Comparison of ENCODE assay signal across 8 cellular contexts in the genomic region with DNA sequence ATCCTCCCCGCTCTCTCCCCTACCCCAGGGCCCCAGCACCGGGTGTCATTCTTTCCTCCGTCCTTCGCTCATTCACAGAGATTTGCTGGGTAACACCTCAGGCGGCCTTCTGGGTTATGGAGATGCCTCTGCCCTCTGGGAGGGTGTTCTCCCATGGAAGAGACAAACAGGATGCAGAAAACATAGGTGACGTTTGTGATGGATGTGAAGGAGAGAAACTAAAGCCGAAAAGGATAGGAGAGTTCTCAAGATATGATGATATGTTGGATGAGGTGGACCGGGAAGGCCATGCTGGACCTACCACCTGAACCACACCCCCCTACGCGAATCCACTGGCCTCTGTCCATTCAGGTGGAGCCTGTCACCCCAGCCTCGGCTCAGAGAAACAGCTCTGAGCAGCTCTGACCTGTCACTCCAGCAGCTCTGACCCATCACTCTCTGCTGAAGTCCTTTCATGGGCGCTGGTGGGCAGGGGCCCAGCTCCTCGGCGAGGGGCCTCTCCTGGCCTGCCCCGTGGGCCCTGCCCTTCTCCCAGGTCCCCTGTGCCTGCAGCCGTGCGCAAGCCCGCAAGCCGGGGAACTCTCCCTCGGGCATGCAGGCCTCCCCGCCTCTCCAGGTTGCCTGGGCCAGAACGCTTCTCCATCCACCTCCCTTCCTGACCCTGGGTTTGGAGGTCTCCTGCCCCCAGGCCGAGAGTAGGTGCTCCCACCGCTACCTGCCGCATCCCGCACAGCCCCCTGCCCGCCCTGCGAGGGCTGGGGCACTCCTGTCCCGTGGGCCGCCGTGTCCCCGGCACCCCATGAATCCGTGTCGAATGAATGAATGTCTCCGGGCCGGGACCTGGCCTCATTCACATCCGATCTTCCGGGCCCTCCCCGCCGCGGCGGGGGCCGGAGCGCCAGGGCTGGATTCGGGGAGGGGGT. TPM values are rescaled to one million over a fixed set of nuclear protein-coding genes. Genes with fewer than 3 reads are reported as not detected.
DNase-seq lines count a peak whose midpoint lies in the region; ATAC-seq and TF ChIP-seq lines count a peak whose summit lies in the region.

No MANE protein-coding gene starts in this region.

- no peaks in the 10 kb centered on the region for H3K36me3 Mint-ChIP-seq in stimulated activated naive CD8-positive, alpha-beta T cell treated with anti-CD3 and anti-CD28 coated beads, Interleukin-15, Interleukin-2, amounts not matched to agents 100 ng/mL and 50 ng/mL, for 24 hours (ENCODE audit: low read depth)

- H3K4me3 ChIP-seq in mucosa of descending colon: no peak overlapping the region

- peaks cover 12% of the 10 kb centered on the region for H3K4me1 Mint-ChIP-seq in stimulated activated naive CD8-positive, alpha-beta T cell treated with anti-CD3 and anti-CD28 coated beads, Interleukin-15, Interleukin-2, amounts not matched to agents 100 ng/mL and 50 ng/mL, for 24 hours (ENCODE audit: low read depth)

- peak overlapping the region; percentile 61 for H3K27ac Mint-ChIP-seq in stimulated activated naive CD8-positive, alpha-beta T cell treated with anti-CD3 and anti-CD28 coated beads, Interleukin-15, Interleukin-2, amounts not matched to agents 100 ng/mL and 50 ng/mL, for 24 hours

- H3K27me3 Mint-ChIP-seq in stimulated activated naive CD8-positive, alpha-beta T cell treated with anti-CD3 and anti-CD28 coated beads, Interleukin-15, Interleukin-2, amounts not matched to agents 100 ng/mL and 50 ng/mL, for 24 hours: peaks cover 16% of the 10 kb centered on the region

- DNase-seq in stimulated activated naive CD8-positive, alpha-beta T cell treated with anti-CD3 and anti-CD28 coated beads, Interleukin-15, Interleukin-2, amounts not matched to agents 100 U/mL and 50 U/mL, for 24 hours: no peak
- DNase-seq in mucosa of descending colon: peak in 1 of 3 donors; percentile 37
- no peak for DNase-seq in GM19238 (ENCODE audit: insufficient read length, low spot score)
- no peak for DNase-seq in DMS153 treated with DMSO at 0.1 percent for 48 hours (lab: John Stamatoyannopoulos, UW; ENCODE audit: unreplicated experiment)

- intact Hi-C loops in mucosa of descending colon (cut with DNase I, micrococcal nuclease): loop anchor here in 1 of 2 donors (10.0 kb wide), 1 partner anchor 57 kb away; no protein-coding TSS in a partner anchor

- no peaks in the 10 kb centered on the region for H3K36me3 ChIP-seq in mucosa of descending colon (ENCODE audit: low read depth)

- H3K9me3 ChIP-seq in mucosa of descending colon: no peaks in the 10 kb centered on the region

- no peaks in the 10 kb centered on the region for H3K9me3 Mint-ChIP-seq in stimulated activated naive CD8-positive, alpha-beta T cell treated with anti-CD3 and anti-CD28 coated beads, Interleukin-15, Interleukin-2, amounts not matched to agents 100 ng/mL and 50 ng/mL, for 24 hours

- H3K4me1 ChIP-seq in mucosa of descending colon (ENCODE audit: low read depth): peaks cover 3% of the 10 kb centered on the region

- ATAC-seq in stimulated activated naive CD8-positive, alpha-beta T cell treated with anti-CD3 and anti-CD28 coated beads, Interleukin-15, Interleukin-2, amounts not matched to agents 100 U/mL and 50 U/mL, for 24 hours: no peak
- ATAC-seq in mucosa of descending colon (peak; percentile 7), HG03460 (IDR thresholded peaks at IDR 0.05; ENCODE audit: unreplicated experiment) (no peak), HG02852 (IDR thresholded peaks at IDR 0.05; ENCODE audit: unreplicated experiment) (no peak)

- H3K4me3 Mint-ChIP-seq in stimulated activated naive CD8-positive, alpha-beta T cell treated with anti-CD3 and anti-CD28 coated beads, Interleukin-15, Interleukin-2, amounts not matched to agents 100 ng/mL and 50 ng/mL, for 24 hours: peak overlapping the region; percentile 73

- TF ChIP-seq CTCF in mucosa of descending colon (IDR thresholded peaks at IDR 0.05): no peak

- H3K27ac ChIP-seq in cingulate gyrus (ENCODE audit: low read depth, low read length): peak overlapping the region; percentile 75

RNA-seq across cellular contexts. Expression of a gene that starts 0.7 kb away (rescaled TPM):
- 100 to 1,000 TPM in 1 of 3 donors, 10 to 100 TPM in 1, 1 to 10 TPM in 1; 4.1 to 196 (median 10.7) TPM for total RNA-seq in mucosa of descending colon
